In genomic region chr12:22544038-22544979, GRCh38 we compare ENCODE assay signal across 1 cellular context.
TF ChIP-seq lines count a peak whose summit lies in the region.

Gene C2CD5, minus strand, starts transcription at chr12:22544542. Its CDS starts 392 bp downstream, at chr12:22544150.

TF ChIP-seq in K562, 482 proteins besides CTCF, POLR2A, EP300 and RAD21 (continued from another document and continues in another):
- no peak for TF ChIP-seq SMARCC2 (IDR thresholded peaks at IDR 0.05; ENCODE audit: low read depth)
- peak; percentile 23; the same call in 1 of the 2 replicates for TF ChIP-seq BHLHE40 (IDR thresholded peaks at IDR 0.05; ENCODE audit: low read length)
- TF ChIP-seq BCLAF1 (IDR thresholded peaks at IDR 0.05; ENCODE audit: borderline replicate concordance in 1 of 2, control insufficient read depth in 1 of 2, low read depth in 2 of 2, low read length in 1 of 2): no peak; a peak in 1 of 4 replicates
- TF ChIP-seq CBFA2T2 (conservative IDR thresholded peaks at IDR 0.05): no peak
- TF ChIP-seq DPF2 (IDR thresholded peaks at IDR 0.05): no peak
- TF ChIP-seq HES1 (IDR thresholded peaks at IDR 0.05; ENCODE audit: low read depth): no peak
- 0 out of 2 replicates have a peak, but pooled peaks have one; percentile 19 for TF ChIP-seq DMBX1 (CRISPR knock-in tag; IDR thresholded peaks at IDR 0.05; ENCODE audit: borderline replicate concordance)
- TF ChIP-seq XRCC5 (IDR thresholded peaks at IDR 0.05; ENCODE audit: low read depth, low read length): peak; percentile 98
- TF ChIP-seq ETS2 (tag; IDR thresholded peaks at IDR 0.05; ENCODE audit: borderline replicate concordance, poor library complexity, severe bottlenecking): no peak
- no peak for TF ChIP-seq SFPQ (IDR thresholded peaks at IDR 0.05; ENCODE audit: low read depth, low read length)
- no peak for TF ChIP-seq MYBL2 (IDR thresholded peaks at IDR 0.05; ENCODE audit: low read depth)
- no peak for TF ChIP-seq MYBL2 (CRISPR knock-in tag; IDR thresholded peaks at IDR 0.05; ENCODE audit: borderline replicate concordance)
- peak; percentile 64 for TF ChIP-seq TRIM28 (IDR thresholded peaks at IDR 0.05)
- TF ChIP-seq ZNF212 (CRISPR knock-in tag; IDR thresholded peaks at IDR 0.05): no peak
- TF ChIP-seq HINFP (tag; conservative IDR thresholded peaks at IDR 0.05; ENCODE audit: low read depth): no peak
- no peak for TF ChIP-seq PATZ1 (CRISPR knock-in tag; IDR thresholded peaks at IDR 0.05; ENCODE audit: borderline replicate concordance)
- TF ChIP-seq TAF7 (tag; IDR thresholded peaks at IDR 0.05): peak; percentile 51
- TF ChIP-seq HLTF (IDR thresholded peaks at IDR 0.05): 0 out of 2 replicates have a peak, but pooled peaks have one; percentile 24
- peak in 1 of 2 experiments; percentile 59; a peak in 2 of 4 replicates for TF ChIP-seq TRIM24 (IDR thresholded peaks at IDR 0.05)
- TF ChIP-seq ZNF174 (CRISPR knock-in tag; IDR thresholded peaks at IDR 0.05): no peak
- TF ChIP-seq TAF9B (IDR thresholded peaks at IDR 0.05; ENCODE audit: partially characterized antibody): peak; percentile 70
- no peak for TF ChIP-seq HNRNPUL1 (IDR thresholded peaks at IDR 0.05; ENCODE audit: low read length)
- TF ChIP-seq MNT (conservative IDR thresholded peaks at IDR 0.05): peak in 1 of 2 experiments; percentile 83
- TF ChIP-seq SREBF1 (IDR thresholded peaks at IDR 0.05; ENCODE audit: borderline replicate concordance, low read depth, low read length): no peak
- no peak for TF ChIP-seq THRA (IDR thresholded peaks at IDR 0.05)
- no peak for TF ChIP-seq ARID3B (CRISPR knock-in tag; IDR thresholded peaks at IDR 0.05; ENCODE audit: borderline replicate concordance)
- no peak for TF ChIP-seq THAP7 (CRISPR knock-in tag; IDR thresholded peaks at IDR 0.05)
- 0 out of 2 replicates have a peak, but pooled peaks have one; percentile 28 for TF ChIP-seq ILF3 (IDR thresholded peaks at IDR 0.05; ENCODE audit: borderline replicate concordance)
- TF ChIP-seq SUPT5H (IDR thresholded peaks at IDR 0.05): peak; percentile 91
- TF ChIP-seq FIP1L1 (IDR thresholded peaks at IDR 0.05; ENCODE audit: low read depth, low read length, poor library complexity, severe bottlenecking): peak; percentile 16
- peak; percentile 93; the same call in 1 of the 2 replicates for TF ChIP-seq PHF8 (IDR thresholded peaks at IDR 0.05; ENCODE audit: borderline replicate concordance, low read length)
- peak; percentile 28 for TF ChIP-seq BRD9 (IDR thresholded peaks at IDR 0.05; ENCODE audit: low read depth, partially characterized antibody)
- TF ChIP-seq ESRRA (IDR thresholded peaks at IDR 0.05; ENCODE audit: borderline replicate concordance, low read depth): peak; percentile 54
- TF ChIP-seq KDM2B (CRISPR knock-in tag; IDR thresholded peaks at IDR 0.05): no peak
- peak; percentile 68 for TF ChIP-seq TBP (optimal IDR thresholded peaks at IDR 0.05; ENCODE audit: low read depth, low read length)
- no peak for TF ChIP-seq ZFPM2 (CRISPR knock-in tag; IDR thresholded peaks at IDR 0.05)
- no peak for TF ChIP-seq SNIP1 (IDR thresholded peaks at IDR 0.05; ENCODE audit: low read depth)
- TF ChIP-seq ZBTB49 (CRISPR knock-in tag; IDR thresholded peaks at IDR 0.05; ENCODE audit: borderline replicate concordance): no peak
- peak; percentile 81; the same call in 1 of the 2 replicates for TF ChIP-seq SAFB (IDR thresholded peaks at IDR 0.05; ENCODE audit: borderline replicate concordance, low read depth, low read length)
- no peak for TF ChIP-seq CREB3 (tag; conservative IDR thresholded peaks at IDR 0.05; ENCODE audit: low read depth)
- peak; percentile 94 for TF ChIP-seq RBFOX2 (IDR thresholded peaks at IDR 0.05; ENCODE audit: low read depth, low read length)
- peak; percentile 54; the same call in 1 of the 2 replicates for TF ChIP-seq PML (IDR thresholded peaks at IDR 0.05; ENCODE audit: low read length)
